8 cellular contexts compared by ENCODE assay signal in the genomic region with DNA sequence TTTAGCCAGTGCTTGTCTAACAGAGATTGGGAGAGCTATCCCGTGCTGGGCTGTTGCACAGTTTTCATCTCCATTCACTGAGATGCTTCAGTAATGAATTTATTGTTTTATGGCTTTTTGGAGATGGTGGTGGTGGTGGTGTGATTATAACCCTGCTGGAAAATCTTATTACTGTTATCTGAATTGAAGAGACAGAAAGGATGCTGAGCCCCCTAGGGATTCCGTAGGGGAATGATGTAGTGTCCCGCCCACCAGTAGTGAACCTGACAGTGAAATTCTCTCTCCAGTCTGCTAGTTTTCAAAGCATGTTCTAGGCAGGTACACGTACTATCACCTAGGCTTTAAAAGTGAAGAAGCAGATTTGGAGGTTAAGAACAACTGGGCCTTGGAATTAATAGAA. TPM values are rescaled to one million over a fixed set of nuclear protein-coding genes. Genes with fewer than 3 reads are reported as not detected.
DNase-seq lines count a peak whose midpoint lies in the region; ATAC-seq and TF ChIP-seq lines count a peak whose summit lies in the region.

No MANE protein-coding gene starts in this region.

- peaks cover 35% of the 10 kb centered on the region for H3K27me3 Mint-ChIP-seq in activated naive CD8-positive, alpha-beta T cell

- TF ChIP-seq POLR2A in vagina (IDR thresholded peaks at IDR 0.05) = no peak

- no peaks in the 10 kb centered on the region for H3K36me3 Mint-ChIP-seq in activated naive CD8-positive, alpha-beta T cell

- H3K27me3 ChIP-seq in right cardiac atrium (ENCODE audit: control insufficient read depth, insufficient read depth) (no peaks in the 10 kb centered on the region), vagina (no peaks in the 10 kb centered on the region)

- H3K27ac ChIP-seq in right cardiac atrium (ENCODE audit: low read length) (no peak overlapping the region), vagina (peak overlapping the region; percentile 96)

- 45% methylated on average over 4 of the region's 4 CpGs for WGBS in right cardiac atrium

- intact Hi-C loops in right cardiac atrium (cut with DNase I) (loop anchor here in 2 of 4 donors (10.0 kb wide), 4 partner anchors 133 to 237 kb away; no protein-coding TSS in a partner anchor), Right ventricle myocardium superior (cut with DNase I) (no loop called here), vagina (cut with DNase I) (no loop called here)

- no peak for TF ChIP-seq CTCF in vagina (IDR thresholded peaks at IDR 0.05)

- peaks cover 19% of the 10 kb centered on the region for H3K4me1 Mint-ChIP-seq in activated naive CD8-positive, alpha-beta T cell (ENCODE audit: low read depth)

- no peak overlapping the region for H3K27ac Mint-ChIP-seq in activated naive CD8-positive, alpha-beta T cell

- no peaks in the 10 kb centered on the region for H3K36me3 ChIP-seq in vagina

- peak overlapping the region; percentile 83 for H3K4me3 Mint-ChIP-seq in activated naive CD8-positive, alpha-beta T cell

- H3K9me3 ChIP-seq in right cardiac atrium (ENCODE audit: control insufficient read depth, low read length) (no peaks in the 10 kb centered on the region), vagina (no peaks in the 10 kb centered on the region)

- H3K9me3 Mint-ChIP-seq in activated naive CD8-positive, alpha-beta T cell (ENCODE audit: low read depth) = no peaks in the 10 kb centered on the region

- H3K4me1 ChIP-seq in right cardiac atrium (ENCODE audit: control insufficient read depth, insufficient read depth, low read length) (no peaks in the 10 kb centered on the region), vagina (peaks cover 22% of the 10 kb centered on the region)

- DNase-seq in right cardiac atrium (no peak), Right ventricle myocardium superior (no peak), kidney glomerular epithelial cell (lab: John Stamatoyannopoulos, UW) (peak; percentile 40), vagina (ENCODE audit: extremely low spot score in 2 of 2) (no peak), foreskin melanocyte (no peak)

- H3K4me3 ChIP-seq in right cardiac atrium (ENCODE audit: low read length) (peak overlapping the region; percentile 95), vagina (peak overlapping the region; percentile 70 to 90)

- ATAC-seq in right cardiac atrium = no peak
- no peak for ATAC-seq in Right ventricle myocardium superior (ENCODE audit: poor library complexity)
- no peak for ATAC-seq in HG02571 (IDR thresholded peaks at IDR 0.05; ENCODE audit: unreplicated experiment)
- ATAC-seq in GM21717 (IDR thresholded peaks at IDR 0.05; ENCODE audit: unreplicated experiment) = no peak

RNA-seq across cellular contexts. Expression of a gene that starts 1.9 kb away (rescaled TPM):
- total RNA-seq in right cardiac atrium (10 to 100 TPM; 11.7 to 22.7 (median 13.7) TPM), Right ventricle myocardium superior (10.5 TPM), vagina (30.7 TPM)
- polyA plus RNA-seq in right cardiac atrium = 4.5 TPM
